In the genomic region with DNA sequence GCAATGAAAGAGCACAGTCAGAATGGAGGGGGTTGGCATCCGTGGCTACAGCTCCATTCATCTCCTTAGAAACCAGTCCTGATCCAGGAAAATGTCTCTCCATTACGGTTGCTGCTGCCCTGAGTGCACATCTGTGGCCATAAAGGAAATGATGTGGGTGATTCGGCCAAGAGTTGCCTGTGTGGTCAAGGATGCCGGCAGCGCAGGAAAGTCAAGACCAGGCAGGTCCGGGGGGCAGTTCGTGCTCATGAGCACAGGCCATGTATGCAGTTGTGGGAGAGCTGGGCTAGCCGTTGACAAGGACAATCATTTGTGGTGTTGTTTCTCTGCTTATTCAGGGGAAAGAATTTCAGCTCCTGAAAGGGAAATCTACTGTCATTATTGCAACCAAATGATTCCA, we compare ENCODE assay signal across 35 cellular contexts. TPM values are rescaled to one million over a fixed set of nuclear protein-coding genes. Genes with fewer than 3 reads are reported as not detected.
"Had no signal": no experiment of that assay in that cellular context is flagged by ENCODE, and none has a peak within 500 bp of the region (broad histone marks: within the 10 kb centered on the region; RNA-seq: fewer than 3 reads in every experiment).

No MANE protein-coding gene starts in this region.

- DNase-seq: Kasumi-1, KG1, MG63, NCI-H1048, NCI-H1092 treated with DMSO at 0.1 percent for 48 hours, NCI-H1105 treated with DMSO at 0.1 percent for 48 hours, NCI-H1417, NCI-H1436, NCI-H146, NCI-H1694, NCI-H187, NCI-H1930, NCI-H2029 treated with DMSO at 0.1 percent for 48 hours, NCI-H2081 treated with DMSO at 0.1 percent for 48 hours, NCI-H2107, NCI-H2171, NCI-H226, NCI-H446 treated with DMSO at 0.1 percent for 48 hours, NCI-H510A, NCI-H524, NCI-H526 treated with DMSO at 0.1 percent for 48 hours, NCI-H774, SHP77, SIG-M5, SJCRH30 had no signal

- H3K27me3 ChIP-seq: MG63, SJCRH30 had no signal

- H3K4me3 ChIP-seq: MG63, PC-9, SJCRH30, SK-N-MC had no signal

- H2AFZ ChIP-seq: PC-9 had no signal

- H3K27ac ChIP-seq: PC-9, RWPE1, SJCRH30, SK-N-MC had no signal

- ATAC-seq: Panc1, Right ventricle myocardium inferior, SK-N-SH treated with all-trans-retinoic acid at 6 μM for 48 hours had no signal

- H3K9me3 ChIP-seq: MG63, SJCRH30 had no signal

- H3K36me3 ChIP-seq: MG63, SJCRH30 had no signal

- H3K4me1 ChIP-seq: SJCRH30 had no signal

RNA-seq across cellular contexts. Expression of a gene that starts 14.2 kb away (rescaled TPM):
- total RNA-seq: OCI-LY7, PC-9, Right ventricle myocardium inferior, RPMI7951, SJCRH30, SK-MEL-5 had no signal

RNA-seq across cellular contexts. Expression of a gene that starts 48.6 kb away (rescaled TPM):
- total RNA-seq: M059J, OCI-LY7, Right ventricle myocardium inferior, RPMI7951, SJCRH30, SK-MEL-5 had no signal
